ENCODE assay signal across 18 cellular contexts in the genomic region with DNA sequence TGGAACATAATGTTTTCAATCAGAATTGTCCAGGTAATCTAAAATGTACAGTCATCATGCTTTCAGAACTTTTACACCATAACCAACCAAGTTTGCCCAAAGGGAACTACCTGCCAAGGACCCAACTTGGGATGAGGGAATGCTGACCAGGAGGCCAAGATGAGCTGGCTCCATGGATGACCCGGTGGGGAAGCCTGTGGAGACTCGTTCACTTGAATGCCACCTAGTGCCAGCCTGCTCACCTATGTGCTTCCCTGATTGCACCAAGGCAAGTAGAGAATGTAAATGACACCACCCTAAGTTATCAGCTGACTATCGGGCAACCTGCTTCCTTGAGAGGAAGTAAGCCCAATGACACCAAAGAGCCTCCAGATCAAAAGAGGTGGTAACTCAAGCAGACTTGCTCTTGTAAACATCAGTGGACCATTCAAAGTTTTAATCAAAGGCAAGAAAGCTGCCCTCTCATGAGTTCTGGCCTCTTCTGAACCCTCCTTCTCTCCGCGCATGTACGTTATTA.
DNase-seq lines count a peak whose midpoint lies in the region; ATAC-seq, FAIRE-seq and TF ChIP-seq lines count a peak whose summit lies in the region.
"Had no signal": no experiment of that assay in that cellular context is flagged by ENCODE, and none has a peak within 500 bp of the region (broad histone marks: within the 10 kb centered on the region; RNA-seq: fewer than 3 reads in every experiment).

No MANE protein-coding gene starts in this region.

- TF ChIP-seq CTCF in mammary epithelial cell (conservative IDR thresholded peaks at IDR 0.05 in 1 of 2, IDR thresholded peaks at IDR 0.05 in 1 of 2; ENCODE audit: extremely low read depth in 1 of 2, insufficient read depth in 1 of 2, low read depth in 1 of 2, low read length in 2 of 2) (peak in 1 of 2 donors; percentile 12), MCF 10A (IDR thresholded peaks at IDR 0.05; ENCODE audit: unreplicated experiment) (no peak), brain (conservative IDR thresholded peaks at IDR 0.05) (no peak)

- no peaks in the 10 kb centered on the region for H3K36me3 Mint-ChIP-seq in MCF 10A (ENCODE audit: insufficient read depth, unreplicated experiment)
- no peaks in the 10 kb centered on the region for H3K36me3 Mint-ChIP-seq in activated CD8-positive, alpha-beta T cell treated with anti-CD3 and anti-CD28 coated beads, Interleukin-2, amount 10 ng/mL, durations not matched to agents 7 days and 5 days (ENCODE audit: low read depth)
- peaks cover 38% of the 10 kb centered on the region for H3K36me3 Mint-ChIP-seq in brain

- WGBS in mammary epithelial cell (ENCODE audit: low coverage, missing lambda C conversion rate), result 87% methylated on average over 6 of the region's 6 CpGs
- 73 to 87% (median 79%) methylated on average over 6 of the region's 6 CpGs for whole genome bisulfite sequencing in small intestine, 3 donors

- H3K9me3 ChIP-seq in mammary epithelial cell (replicated peaks; ENCODE audit: insufficient read depth, low read length), result no peaks in the 10 kb centered on the region
- H3K9me3 ChIP-seq in small intestine (ENCODE audit: control insufficient read depth, low read depth), result no peaks in the 10 kb centered on the region

- H3K4me3 Mint-ChIP-seq in MCF 10A (ENCODE audit: unreplicated experiment), result no peak overlapping the region
- no peak overlapping the region for H3K4me3 Mint-ChIP-seq in activated CD8-positive, alpha-beta T cell treated with anti-CD3 and anti-CD28 coated beads, Interleukin-2, amount 10 ng/mL, durations not matched to agents 7 days and 5 days
- no peak overlapping the region for H3K4me3 Mint-ChIP-seq in brain
- H3K4me3 Mint-ChIP-seq: CD4-positive, alpha-beta T cell had no signal

- DNase-seq in mammary epithelial cell (peak; percentile 16), MCF 10A (ENCODE audit: unreplicated experiment) (no peak), small intestine (peak; percentile 27), NCI-H1694 treated with DMSO at 0.1 percent for 48 hours (lab: John Stamatoyannopoulos, UW) (no peak), Right ventricle myocardium inferior (ENCODE audit: missing footprints) (no peak)
- no peak for DNase-seq in activated CD8-positive, alpha-beta T cell treated with anti-CD3 and anti-CD28 coated beads, Interleukin-2, amount 10 ng/mL, durations not matched to agents 7 days and 5 days
- DNase-seq: DMS53, H7, NCI-H1092, NCI-H146, NCI-H510A treated with DMSO at 0.1 percent for 48 hours, NCI-H82, PC-3, Right ventricle myocardium superior had no signal

- H2AFZ ChIP-seq in mammary epithelial cell (ENCODE audit: low read depth, low read length), result no peak overlapping the region

- H3K27ac Mint-ChIP-seq in MCF 10A (ENCODE audit: low read depth, unreplicated experiment) (no peak overlapping the region), brain (peak overlapping the region in 3 of 5 experiments; percentile 39 to 41 (median 40))
- H3K27ac Mint-ChIP-seq in activated CD8-positive, alpha-beta T cell treated with anti-CD3 and anti-CD28 coated beads, Interleukin-2, amount 10 ng/mL, durations not matched to agents 7 days and 5 days, result peak overlapping the region; percentile 31
- H3K27ac Mint-ChIP-seq: CD4-positive, alpha-beta T cell had no signal

- no peak overlapping the region for H3K9ac ChIP-seq in mammary epithelial cell (ENCODE audit: insufficient read depth, low read length)
- H3K9ac ChIP-seq: KMS-11 had no signal

- FAIRE-seq in small intestine (lab: Jason Lieb, UNC), result no peak

- H3K4me2 ChIP-seq in mammary epithelial cell (ENCODE audit: insufficient read depth, low read depth, low read length), result no peak overlapping the region
- H3K4me2 ChIP-seq: KMS-11 had no signal

- peaks cover 8% of the 10 kb centered on the region for H3K4me1 Mint-ChIP-seq in MCF 10A (ENCODE audit: insufficient read depth, unreplicated experiment)
- peaks cover 45% of the 10 kb centered on the region for H3K4me1 Mint-ChIP-seq in activated CD8-positive, alpha-beta T cell treated with anti-CD3 and anti-CD28 coated beads, Interleukin-2, amount 10 ng/mL, durations not matched to agents 7 days and 5 days (ENCODE audit: low read depth)
- peaks cover 50% of the 10 kb centered on the region for H3K4me1 Mint-ChIP-seq in brain

- H3K36me3 ChIP-seq in mammary epithelial cell (ENCODE audit: insufficient read depth, low read length) (no peaks in the 10 kb centered on the region), small intestine (ENCODE audit: control insufficient read depth in 2 of 2, insufficient read depth in 2 of 2, low read length in 2 of 2) (no peaks in the 10 kb centered on the region)

- H3K4me3 ChIP-seq in mammary epithelial cell (replicated peaks in 1 of 3; ENCODE audit: insufficient read depth in 1 of 3, low read depth in 2 of 3, low read length in 3 of 3) (no peak overlapping the region), small intestine (ENCODE audit: low read depth in 1 of 2, low read length in 2 of 2) (no peak overlapping the region)

- H3K27me3 Mint-ChIP-seq in MCF 10A (ENCODE audit: insufficient read depth, unreplicated experiment) (no peaks in the 10 kb centered on the region), brain (no peaks in the 10 kb centered on the region)
- no peaks in the 10 kb centered on the region for H3K27me3 Mint-ChIP-seq in activated CD8-positive, alpha-beta T cell treated with anti-CD3 and anti-CD28 coated beads, Interleukin-2, amount 10 ng/mL, durations not matched to agents 7 days and 5 days (ENCODE audit: low read depth)
- H3K27me3 Mint-ChIP-seq: CD4-positive, alpha-beta T cell had no signal

- H3K4me1 ChIP-seq in mammary epithelial cell (ENCODE audit: insufficient read depth, low read length) (peaks cover 20% of the 10 kb centered on the region), small intestine (ENCODE audit: control insufficient read depth in 2 of 2, insufficient read depth in 1 of 2, low read depth in 1 of 2, low read length in 1 of 2) (no peaks in the 10 kb centered on the region)

- POLR2A ChIA-PET in MCF 10A (lab: Yijun Ruan, JAX), result no interaction called here
- POLR2A ChIA-PET in activated CD8-positive, alpha-beta T cell treated with anti-CD3 and anti-CD28 coated beads, Interleukin-2, amount 10 ng/mL, durations not matched to agents 7 days and 5 days (lab: Charles Lee), result no interaction called here

- no peaks in the 10 kb centered on the region for H3K79me2 ChIP-seq in mammary epithelial cell (ENCODE audit: insufficient read depth, low read length)

- H3K27me3 ChIP-seq in mammary epithelial cell (ENCODE audit: insufficient read depth, low read length) (no peaks in the 10 kb centered on the region), small intestine (ENCODE audit: control insufficient read depth in 2 of 2, insufficient read depth in 2 of 2, low read length in 2 of 2) (no peaks in the 10 kb centered on the region)

- in situ Hi-C loops in mammary epithelial cell (cut with MboI; ENCODE audit: low sequenced_read_pairs in 2 of 2), result no loop called here

- no peak for ATAC-seq in activated CD8-positive, alpha-beta T cell treated with anti-CD3 and anti-CD28 coated beads, Interleukin-2, amount 10 ng/mL, durations not matched to agents 7 days and 5 days
- ATAC-seq in Right ventricle myocardium inferior (no peak), GM21367 (IDR thresholded peaks at IDR 0.05; ENCODE audit: unreplicated experiment) (no peak)
- ATAC-seq: PC-3 had no signal

- BruUV-seq in mammary epithelial cell (replicated peaks; lab: Mats Ljungman, UMichigan) (no TSS peak), MCF 10A (replicated peaks; lab: Mats Ljungman, UMichigan) (no TSS peak)

- H3K9me3 Mint-ChIP-seq in MCF 10A (ENCODE audit: unreplicated experiment) (no peaks in the 10 kb centered on the region), brain (no peaks in the 10 kb centered on the region)
- H3K9me3 Mint-ChIP-seq in activated CD8-positive, alpha-beta T cell treated with anti-CD3 and anti-CD28 coated beads, Interleukin-2, amount 10 ng/mL, durations not matched to agents 7 days and 5 days (ENCODE audit: insufficient read depth), result no peaks in the 10 kb centered on the region
- H3K9me3 Mint-ChIP-seq: CD4-positive, alpha-beta T cell had no signal

- H3K27ac ChIP-seq in mammary epithelial cell (ENCODE audit: insufficient read depth, low read depth, low read length), result no peak overlapping the region
- no peak overlapping the region for H3K27ac ChIP-seq in small intestine (ENCODE audit: low read depth in 1 of 2, low read length in 1 of 2)
- H3K27ac ChIP-seq: KMS-11 had no signal

- no peaks in the 10 kb centered on the region for H4K20me1 ChIP-seq in mammary epithelial cell (ENCODE audit: insufficient read depth, low read length)

- CTCF ChIA-PET in mammary epithelial cell (lab: Charles Lee; ENCODE audit: low non-redundant PET) (no interaction called here), MCF 10A (lab: Yijun Ruan, JAX) (interaction anchor here (0.5 kb wide), 1 partner anchor 79 kb away, joined by 3 read pairs; no protein-coding TSS in a partner anchor)
- CTCF ChIA-PET in activated CD8-positive, alpha-beta T cell treated with anti-CD3 and anti-CD28 coated beads, Interleukin-2, amount 10 ng/mL, durations not matched to agents 7 days and 5 days (lab: Charles Lee), result interaction anchor here (2.8 kb wide), 1 partner anchor 18 kb away, joined by 15 read pairs; no protein-coding TSS in a partner anchor

- intact Hi-C loops in mammary epithelial cell (cut with micrococcal nuclease), result loop anchor here (5.0 kb wide), 1 partner anchor 282 kb away; a partner anchor contains a TSS
- intact Hi-C loops in MCF 10A (cut with micrococcal nuclease), result no loop called here
- intact Hi-C loops in Right ventricle myocardium inferior (cut with DNase I), result no loop called here

- dilution Hi-C loops in mammary epithelial cell (cut with HindIII; ENCODE audit: low sequenced_read_pairs), result no loop called here

Comparison
In these comparisons a context has a peak if more than half of its experiments do, and no peak if none do; other contexts are left out.
1. DNase-seq: peak in mammary epithelial cell (single experiment) and small intestine (single experiment); none in MCF 10A (single experiment), activated CD8-positive, alpha-beta T cell treated with anti-CD3 and anti-CD28 coated beads, Interleukin-2, amount 10 ng/mL, durations not matched to agents 7 days and 5 days (single experiment), NCI-H1694 treated with DMSO at 0.1 percent for 48 hours (single experiment) and Right ventricle myocardium inferior (single experiment).